ENCODE assay signal across 10 cellular contexts in the genomic region with DNA sequence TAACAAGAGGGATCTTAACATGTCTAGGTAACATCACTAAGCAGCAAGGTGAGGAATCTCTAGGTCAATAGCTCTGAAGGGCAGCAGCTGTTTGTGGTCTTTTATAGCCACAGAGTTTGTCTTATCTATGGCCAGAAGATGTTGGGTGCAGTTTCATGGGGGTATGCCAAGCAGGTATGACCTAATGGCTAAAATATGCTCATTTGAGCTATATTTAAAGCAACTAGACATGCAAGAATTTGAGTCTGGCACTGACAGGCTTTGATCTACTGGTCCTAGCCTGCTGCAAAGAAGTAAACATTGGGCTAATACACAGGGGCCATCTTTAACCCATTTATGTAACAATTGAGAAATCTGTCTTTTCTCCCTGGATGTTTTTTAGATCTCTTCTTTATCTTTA. TPM values are rescaled to one million over a fixed set of nuclear protein-coding genes. Genes with fewer than 3 reads are reported as not detected.
A peak's percentile ranks its signal among the peaks of the same experiment; 100 is the strongest.
DNase-seq lines count a peak whose midpoint lies in the region; ATAC-seq, FAIRE-seq and TF ChIP-seq lines count a peak whose summit lies in the region.
"Had no signal": no experiment of that assay in that cellular context is flagged by ENCODE, and none has a peak within 500 bp of the region (broad histone marks: within the 10 kb centered on the region; RNA-seq: fewer than 3 reads in every experiment).

No MANE protein-coding gene starts in this region.

- no peaks in the 10 kb centered on the region for H3K36me3 ChIP-seq in cardiac muscle cell
- H3K36me3 ChIP-seq in ascending aorta = no peaks in the 10 kb centered on the region
- H3K36me3 ChIP-seq in suprapubic skin = no peaks in the 10 kb centered on the region

- H3K27ac ChIP-seq in cardiac muscle cell (peak overlapping the region; percentile 25), ascending aorta (peak overlapping the region; percentile 36 to 70), dorsolateral prefrontal cortex (no peak overlapping the region), suprapubic skin (no peak overlapping the region)

- intact Hi-C loops in Right ventricle myocardium inferior (cut with DNase I) (no loop called here), ascending aorta (cut with DNase I) (loop anchor here (1.0 kb wide), 1 partner anchor 13 kb away; no protein-coding TSS in a partner anchor), dorsolateral prefrontal cortex (cut with DNase I) (no loop called here)

- ATAC-seq in Right ventricle myocardium inferior (no peak), HG02759 (IDR thresholded peaks at IDR 0.05; ENCODE audit: unreplicated experiment) (no peak)

- peak; percentile 93 for FAIRE-seq in urothelium cell line (lab: Jason Lieb, UNC)

- H3K4me1 ChIP-seq in cardiac muscle cell (ENCODE audit: low read depth) (peaks cover 9% of the 10 kb centered on the region), ascending aorta (peaks cover 0 to 24% of the 10 kb centered on the region in 2 donors), suprapubic skin (peaks cover 9% of the 10 kb centered on the region)

- TF ChIP-seq CTCF in cardiac muscle cell (IDR thresholded peaks at IDR 0.05; ENCODE audit: low read depth, low read length) (no peak), ascending aorta (IDR thresholded peaks at IDR 0.05) (no peak), dorsolateral prefrontal cortex (IDR thresholded peaks at IDR 0.05 in 54 of 56, conservative IDR thresholded peaks at IDR 0.05 in 2 of 56; ENCODE audit: low read depth in 1 of 56, partially characterized antibody in 56 of 56) (no peak), suprapubic skin (IDR thresholded peaks at IDR 0.05) (no peak)

- TF ChIP-seq POLR2A in suprapubic skin (IDR thresholded peaks at IDR 0.05) = no peak

- no peak for TF ChIP-seq EP300 in suprapubic skin (IDR thresholded peaks at IDR 0.05)

- H3K9me3 ChIP-seq in cardiac muscle cell (ENCODE audit: low read depth) = no peaks in the 10 kb centered on the region
- no peaks in the 10 kb centered on the region for H3K9me3 ChIP-seq in ascending aorta
- no peaks in the 10 kb centered on the region for H3K9me3 ChIP-seq in suprapubic skin

- peak in 1 of 2 donors; percentile 81 for DNase-seq in cardiac muscle cell (ENCODE audit: low read depth in 1 of 2, low spot score in 1 of 2)
- DNase-seq in Right ventricle myocardium inferior (ENCODE audit: missing footprints) = no peak
- no peak for DNase-seq in ascending aorta (ENCODE audit: low spot score in 2 of 2)
- peak; percentile 17 for DNase-seq in iPS-NIHi7 (ENCODE audit: extremely low spot score)
- peak; percentile 82 for DNase-seq in urothelium cell line (ENCODE audit: low spot score)
- no peak for DNase-seq in dorsolateral prefrontal cortex
- DNase-seq in suprapubic skin (ENCODE audit: low spot score in 2 of 2) = no peak
- DNase-seq: activated gamma-delta T cell, nucleus accumbens had no signal

- H3K27me3 ChIP-seq in cardiac muscle cell = no peaks in the 10 kb centered on the region
- H3K27me3 ChIP-seq in ascending aorta = no peaks in the 10 kb centered on the region
- no peaks in the 10 kb centered on the region for H3K27me3 ChIP-seq in dorsolateral prefrontal cortex
- H3K27me3 ChIP-seq in suprapubic skin = no peaks in the 10 kb centered on the region

- no peak overlapping the region for H3K4me3 ChIP-seq in cardiac muscle cell
- H3K4me3 ChIP-seq in ascending aorta = no peak overlapping the region
- H3K4me3 ChIP-seq in dorsolateral prefrontal cortex = no peak overlapping the region
- no peak overlapping the region for H3K4me3 ChIP-seq in suprapubic skin

RNA-seq across cellular contexts. Expression of gene UGP2, which starts 13.9 kb away (rescaled TPM):
- total RNA-seq in cardiac muscle cell = 183 and 199 TPM in 2 replicates
- 327 and 344 TPM in 2 replicates for polyA plus RNA-seq in cardiac muscle cell
- total RNA-seq in Right ventricle myocardium inferior = 363 TPM
- total RNA-seq in ascending aorta = 25.7 TPM
- 100 to 1,000 TPM in 119 of 120 experiments, 10 to 100 TPM in 1; 84.4 to 293 (median 212) TPM for total RNA-seq in dorsolateral prefrontal cortex
- 10 to 100 TPM; 60.1 to 84.9 (median 65.2) TPM for total RNA-seq in suprapubic skin

Comparison
In these comparisons a context has a peak if more than half of its experiments do, and no peak if none do; other contexts are left out.
1. DNase-seq: peak in iPS-NIHi7 (single experiment) and urothelium cell line (single experiment); none in Right ventricle myocardium inferior (single experiment), ascending aorta (0 of 2), dorsolateral prefrontal cortex (0 of 10) and suprapubic skin (0 of 2).
2. H3K27ac ChIP-seq: peak in cardiac muscle cell (single experiment) and ascending aorta (2 of 2); none in dorsolateral prefrontal cortex (0 of 59) and suprapubic skin (single experiment).